In genomic region chr1:99648107-99648506, GRCh38 we compare ENCODE assay signal across 1 cellular context.
A peak's percentile ranks its signal among the peaks of the same experiment; 100 is the strongest.
TF ChIP-seq lines count a peak whose summit lies in the region.

No MANE protein-coding gene starts in this region.

TF ChIP-seq in HepG2, 621 proteins besides CTCF, POLR2A, EP300 and RAD21 (continued from another document):
- TF ChIP-seq NFAT5 (CRISPR knock-in tag; IDR thresholded peaks at IDR 0.05) (no peak), SAP130 (CRISPR knock-in tag; IDR thresholded peaks at IDR 0.05; ENCODE audit: low read depth) (0 out of 2 replicates have a peak, but pooled peaks have one; percentile 23), SPEN (CRISPR knock-in tag; IDR thresholded peaks at IDR 0.05; ENCODE audit: low read depth) (no peak), SMC3 (IDR thresholded peaks at IDR 0.05; ENCODE audit: low read length) (peak; percentile 48), HOMEZ (CRISPR knock-in tag; IDR thresholded peaks at IDR 0.05; ENCODE audit: low read depth) (peak; percentile 19; the same call in 1 of the 2 replicates), HOXA7 (CRISPR knock-in tag; IDR thresholded peaks at IDR 0.05) (no peak), HNRNPK (IDR thresholded peaks at IDR 0.05; ENCODE audit: low read depth, low read length, poor library complexity, severe bottlenecking) (no peak), TERF1 (CRISPR knock-in tag; IDR thresholded peaks at IDR 0.05) (no peak), AHR (CRISPR knock-in tag; IDR thresholded peaks at IDR 0.05) (no peak), ARID4A (CRISPR knock-in tag; IDR thresholded peaks at IDR 0.05; ENCODE audit: borderline replicate concordance) (peak; percentile 25; the same call in 1 of the 2 replicates), RFX1 (IDR thresholded peaks at IDR 0.05) (peak; percentile 22; the same call in 1 of the 2 replicates), ZNF333 (CRISPR knock-in tag; IDR thresholded peaks at IDR 0.05; ENCODE audit: borderline replicate concordance) (no peak), STAG1 (CRISPR knock-in tag; IDR thresholded peaks at IDR 0.05) (peak; percentile 64), ZNF576 (CRISPR knock-in tag; IDR thresholded peaks at IDR 0.05) (peak; percentile 99), ZNF644 (CRISPR knock-in tag; IDR thresholded peaks at IDR 0.05; ENCODE audit: low read depth) (peak; percentile 95), ZNF33A (CRISPR knock-in tag; IDR thresholded peaks at IDR 0.05; ENCODE audit: borderline replicate concordance) (no peak), RFX3 (CRISPR knock-in tag; IDR thresholded peaks at IDR 0.05) (peak; percentile 61), HNRNPLL (IDR thresholded peaks at IDR 0.05; ENCODE audit: low read depth, low read length, poor library complexity, severe bottlenecking) (peak; percentile 23), ZNF569 (CRISPR knock-in tag; IDR thresholded peaks at IDR 0.05; ENCODE audit: borderline replicate concordance) (no peak)
